ENCODE assay signal across 8 cellular contexts in the genomic region with DNA sequence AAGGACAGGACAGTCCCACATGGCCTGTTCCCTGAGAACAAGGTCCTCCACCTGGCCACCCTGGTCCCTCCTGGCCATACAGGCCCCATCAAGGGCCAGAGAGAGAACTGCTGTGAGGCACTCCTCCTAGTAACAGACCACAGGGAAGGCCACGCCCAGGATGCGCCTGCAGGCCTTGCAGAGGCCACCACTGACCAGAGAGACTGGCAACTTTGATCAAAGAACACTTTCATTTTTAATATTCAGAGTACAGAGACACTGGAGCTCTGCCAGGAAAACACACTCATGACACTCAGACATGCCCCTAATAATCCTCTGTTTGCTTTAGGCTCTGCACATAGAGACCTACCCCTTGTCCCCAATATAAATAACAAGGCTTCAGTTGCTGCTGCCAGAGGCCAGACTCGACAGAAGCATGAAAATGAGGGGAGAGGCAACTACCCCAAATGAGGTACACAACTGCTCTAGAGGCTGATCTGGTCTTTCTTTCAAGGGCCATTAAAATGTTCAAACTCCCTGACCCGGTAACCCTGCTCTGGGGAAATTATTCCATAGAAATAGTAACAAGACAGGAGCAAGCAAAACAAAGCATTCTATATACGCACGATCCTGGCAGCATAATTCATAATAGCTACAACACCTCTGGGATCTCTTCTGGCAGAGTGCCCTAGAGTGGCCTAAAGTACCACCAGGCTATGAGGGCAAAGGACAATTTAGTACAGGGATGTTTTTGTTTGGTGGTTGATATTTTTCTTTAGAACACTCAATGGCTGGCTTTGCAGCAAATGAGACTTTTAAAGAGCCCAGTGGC. TPM values are rescaled to one million over a fixed set of nuclear protein-coding genes. Genes with fewer than 3 reads are reported as not detected.
DNase-seq lines count a peak whose midpoint lies in the region; ATAC-seq and TF ChIP-seq lines count a peak whose summit lies in the region.

No MANE protein-coding gene starts in this region.

- intact Hi-C loops in activated B cell treated with CpG ODN at 0.5 μM for 24 hours (cut with micrococcal nuclease) (loop anchor here (1.0 kb wide), 1 partner anchor 40 kb away; no protein-coding TSS in a partner anchor), Right ventricle myocardium superior (cut with DNase I) (loop anchor here (5.0 kb wide), 1 partner anchor 45 kb away; a partner anchor contains a TSS)

- CTCF ChIA-PET in activated B cell treated with CpG ODN at 0.5 μM for 24 hours (lab: Charles Lee), result interaction anchor here (1.3 to 3.1 kb wide), 5 partner anchors 8 to 66 kb away, joined by 3 to 13 read pairs (median 4); no protein-coding TSS in a partner anchor

- POLR2A ChIA-PET in activated B cell treated with CpG ODN at 0.5 μM for 24 hours (lab: Charles Lee), result interaction anchor here (1.1 to 15.6 kb wide), 10 partner anchors 7 to 45 kb away, joined by 3 to 189 read pairs (median 5); a partner anchor contains a TSS

- H3K9ac ChIP-seq in skeletal muscle satellite cell (ENCODE audit: low read depth, low read length), result peak overlapping the region; percentile 27

- no peak for DNase-seq in activated T-cell treated with anti-CD3 and anti-CD28 coated beads, Interleukin-2, amount 50 U/mL, for 72 hours
- DNase-seq in activated T-cell treated with anti-CD3 and anti-CD28 coated beads, Interleukin-2, amount 50 U/mL, for 1 hour, result no peak
- no peak for DNase-seq in activated B cell treated with CpG ODN at 0.5 μM for 24 hours
- DNase-seq in Right ventricle myocardium superior, result peak; percentile 86
- DNase-seq in ureter (ENCODE audit: low spot score), result no peak
- DNase-seq in H4 (ENCODE audit: low spot score), result no peak

- ATAC-seq in activated T-cell treated with anti-CD3 and anti-CD28 coated beads, Interleukin-2, amount 50 U/mL, for 72 hours (replicated peaks in 1 of 2), result peak; percentile 46 to 55
- ATAC-seq in activated B cell treated with CpG ODN at 0.5 μM for 24 hours (ENCODE audit: low read depth) (no peak), Right ventricle myocardium superior (ENCODE audit: poor library complexity) (no peak), HG02678 (IDR thresholded peaks at IDR 0.05; ENCODE audit: unreplicated experiment) (no peak)

- H3K9me3 ChIP-seq in skeletal muscle satellite cell (replicated peaks; ENCODE audit: low read length), result no peaks in the 10 kb centered on the region

- H3K4me1 ChIP-seq in skeletal muscle satellite cell (ENCODE audit: control insufficient read depth, insufficient read depth, low read length), result peaks cover 75% of the 10 kb centered on the region

- H3K4me1 Mint-ChIP-seq in activated T-cell treated with anti-CD3 and anti-CD28 coated beads, Interleukin-2, amount 50 U/mL, for 72 hours (ENCODE audit: low read depth), result peaks cover 67% of the 10 kb centered on the region
- H3K4me1 Mint-ChIP-seq in activated B cell treated with CpG ODN at 0.5 μM for 24 hours, result peaks cover 93% of the 10 kb centered on the region

- peak overlapping the region; percentile 93 for H3K27ac Mint-ChIP-seq in activated T-cell treated with anti-CD3 and anti-CD28 coated beads, Interleukin-2, amount 50 U/mL, for 72 hours
- H3K27ac Mint-ChIP-seq in activated B cell treated with CpG ODN at 0.5 μM for 24 hours, result peak overlapping the region; percentile 93

- TF ChIP-seq CTCF in activated B cell treated with CpG ODN at 0.5 μM for 24 hours (IDR thresholded peaks at IDR 0.05), result no peak

- peak overlapping the region; percentile 62 for H3K4me2 ChIP-seq in skeletal muscle satellite cell (ENCODE audit: low read length)

- H3K4me3 Mint-ChIP-seq in activated T-cell treated with anti-CD3 and anti-CD28 coated beads, Interleukin-2, amount 50 U/mL, for 72 hours, result peak overlapping the region in 1 of 2 donors; percentile 47
- H3K4me3 Mint-ChIP-seq in activated B cell treated with CpG ODN at 0.5 μM for 24 hours, result peak overlapping the region; percentile 47

- H3K4me3 ChIP-seq in skeletal muscle satellite cell (ENCODE audit: low read length), result peak overlapping the region; percentile 41

- no peaks in the 10 kb centered on the region for H3K9me3 Mint-ChIP-seq in activated T-cell treated with anti-CD3 and anti-CD28 coated beads, Interleukin-2, amount 50 U/mL, for 72 hours
- peaks cover 4% of the 10 kb centered on the region for H3K9me3 Mint-ChIP-seq in activated B cell treated with CpG ODN at 0.5 μM for 24 hours

- peaks cover 9 to 10% of the 10 kb centered on the region in 2 donors for H3K36me3 Mint-ChIP-seq in activated T-cell treated with anti-CD3 and anti-CD28 coated beads, Interleukin-2, amount 50 U/mL, for 72 hours (ENCODE audit: insufficient read depth in 2 of 2)
- peaks cover 32% of the 10 kb centered on the region for H3K36me3 Mint-ChIP-seq in activated B cell treated with CpG ODN at 0.5 μM for 24 hours (ENCODE audit: low read depth)

- H3K27me3 Mint-ChIP-seq in activated T-cell treated with anti-CD3 and anti-CD28 coated beads, Interleukin-2, amount 50 U/mL, for 72 hours (ENCODE audit: low read depth), result no peaks in the 10 kb centered on the region
- H3K27me3 Mint-ChIP-seq in activated B cell treated with CpG ODN at 0.5 μM for 24 hours, result no peaks in the 10 kb centered on the region

- H3K27me3 ChIP-seq in skeletal muscle satellite cell (ENCODE audit: control insufficient read depth, insufficient read depth, low read length), result no peaks in the 10 kb centered on the region

- peaks cover 23% of the 10 kb centered on the region for H3K36me3 ChIP-seq in skeletal muscle satellite cell (ENCODE audit: insufficient read depth, low read length)

RNA-seq across cellular contexts. Expression of a gene that starts 44.7 kb away (rescaled TPM):
- total RNA-seq in activated T-cell treated with anti-CD3 and anti-CD28 coated beads, Interleukin-2, amount 50 U/mL, for 72 hours, result 10 to 100 TPM; 54.7 to 56.2 TPM
- 93.8 and 98.4 TPM in 2 replicates for total RNA-seq in activated B cell treated with CpG ODN at 0.5 μM for 24 hours
- total RNA-seq in Right ventricle myocardium superior, result 29.2 TPM
- 19.2 and 27.4 TPM in 2 replicates for total RNA-seq in skeletal muscle satellite cell (2012; rRNA removed)
- 72.0 TPM for total RNA-seq in ureter
- 15.1 and 16.0 TPM in 2 replicates for total RNA-seq in H4 (2014; rRNA removed; shearing (Covaris generic))

RNA-seq across cellular contexts. Expression of a gene that starts 47.6 kb away (rescaled TPM):
- 10 to 100 TPM; 84.0 to 87.4 TPM for total RNA-seq in activated T-cell treated with anti-CD3 and anti-CD28 coated beads, Interleukin-2, amount 50 U/mL, for 72 hours
- total RNA-seq in activated B cell treated with CpG ODN at 0.5 μM for 24 hours (79.8 and 98.6 TPM in 2 replicates), Right ventricle myocardium superior (11.7 TPM), ureter (122 TPM)
- total RNA-seq in skeletal muscle satellite cell (2012; rRNA removed), result 3.3 and 3.7 TPM in 2 replicates
- total RNA-seq in H4 (2014; rRNA removed; shearing (Covaris generic)), result 3.3 and 4.0 TPM in 2 replicates

RNA-seq across cellular contexts. Expression of a gene that starts 54.3 kb away (rescaled TPM):
- total RNA-seq in activated T-cell treated with anti-CD3 and anti-CD28 coated beads, Interleukin-2, amount 50 U/mL, for 72 hours, result not detected
- not detected in 2 replicates for total RNA-seq in activated B cell treated with CpG ODN at 0.5 μM for 24 hours
- total RNA-seq in Right ventricle myocardium superior, result 11.8 TPM
- total RNA-seq in skeletal muscle satellite cell (2012; rRNA removed), result 0.22 and 0.76 TPM in 2 replicates
- 12.9 TPM for total RNA-seq in ureter
- total RNA-seq in H4 (2014; rRNA removed; shearing (Covaris generic)), result 0.43 TPM in 1 of 2 replicates, not detected in the other

Comparison
In these comparisons a context has a peak if more than half of its experiments do, and no peak if none do; other contexts are left out.
1. ATAC-seq: peak in activated T-cell treated with anti-CD3 and anti-CD28 coated beads, Interleukin-2, amount 50 U/mL, for 72 hours (2 of 2); none in activated B cell treated with CpG ODN at 0.5 μM for 24 hours (single experiment), Right ventricle myocardium superior (single experiment) and HG02678 (single experiment).